28 cellular contexts compared by ENCODE assay signal in the genomic region with DNA sequence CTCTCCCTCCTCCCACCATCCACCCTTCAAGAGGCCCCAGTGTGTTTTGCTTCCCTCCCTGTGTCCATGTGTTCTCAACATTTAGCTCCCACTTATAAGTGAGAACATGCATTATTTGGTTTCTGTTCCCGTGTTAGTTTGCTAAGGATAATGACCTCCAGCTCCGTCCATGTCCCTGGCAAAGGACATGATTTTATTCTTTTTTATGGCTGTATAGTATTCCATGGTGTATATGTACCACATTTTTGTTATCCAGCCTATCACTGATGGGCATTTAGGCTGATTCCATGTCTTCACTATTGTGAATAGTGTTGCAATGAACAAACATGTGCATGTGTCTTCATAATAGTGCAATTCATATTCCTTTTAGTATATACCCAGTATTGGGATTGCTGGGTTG.
"Had no signal": no experiment of that assay in that cellular context is flagged by ENCODE, and none has a peak within 500 bp of the region (broad histone marks: within the 10 kb centered on the region; RNA-seq: fewer than 3 reads in every experiment).

No MANE protein-coding gene starts in this region.

- H2AFZ ChIP-seq: neural progenitor cell, parathyroid adenoma had no signal

- H3K4me3 ChIP-seq: neural progenitor cell, ovary, psoas muscle, right lobe of liver, sigmoid colon, stomach, thoracic aorta, thyroid gland, tibial nerve, upper lobe of left lung, uterus had no signal

- H3K27me3 ChIP-seq: neural progenitor cell, ovary, right lobe of liver, sigmoid colon, stomach, thyroid gland, tibial nerve, upper lobe of left lung, uterus had no signal

- H3K36me3 ChIP-seq: neural progenitor cell, ovary, right lobe of liver, sigmoid colon, stomach, thoracic aorta, thyroid gland, tibial nerve, upper lobe of left lung, uterus had no signal

- ATAC-seq: naive thymus-derived CD8-positive, alpha-beta T cell; natural killer cell treated with Interleukin-12 subunit alpha and Interleukin-12 subunit beta and Interleukin-15 and Interleukin-18, amount 100 ng/mL, for 72 hours; psoas muscle; right cardiac atrium; right lobe of liver; stimulated activated effector memory CD8-positive, alpha-beta T cell treated with anti-CD3 and anti-CD28 coated beads, Interleukin-12 subunit alpha, Interleukin-12 subunit beta, amount 100 ng/mL, for 72 hours; stimulated activated naive B cell treated with anti-CD40 and anti-IgM and Interleukin-4, amounts not matched to agents 10 μg/mL and 1 μg/mL and 100 μg/mL, for 72 hours had no signal

- H3K4me2 ChIP-seq: neural progenitor cell had no signal

- H3K4me3 Mint-ChIP-seq: naive thymus-derived CD8-positive, alpha-beta T cell; natural killer cell treated with Interleukin-12 subunit alpha and Interleukin-12 subunit beta and Interleukin-15 and Interleukin-18, amount 100 ng/mL, for 72 hours; neural progenitor cell; stimulated activated effector memory CD8-positive, alpha-beta T cell treated with anti-CD3 and anti-CD28 coated beads, Interleukin-12 subunit alpha, Interleukin-12 subunit beta, amount 100 ng/mL, for 72 hours; stimulated activated naive B cell treated with anti-CD40 and anti-IgM and Interleukin-4, amounts not matched to agents 10 μg/mL and 1 μg/mL and 100 μg/mL, for 72 hours; stimulated activated naive CD8-positive, alpha-beta T cell treated with anti-CD3 and anti-CD28 coated beads, Interleukin-15, Interleukin-2, amounts not matched to agents 100 ng/mL and 50 ng/mL, for 24 hours had no signal

- H3K4me1 ChIP-seq: parathyroid adenoma, psoas muscle, right lobe of liver, sigmoid colon, stomach, thyroid gland, tibial nerve, upper lobe of left lung, uterus had no signal

- FAIRE-seq: small intestine had no signal

- H3K36me3 Mint-ChIP-seq: natural killer cell treated with Interleukin-12 subunit alpha and Interleukin-12 subunit beta and Interleukin-15 and Interleukin-18, amount 100 ng/mL, for 72 hours; neural progenitor cell; stimulated activated effector memory CD8-positive, alpha-beta T cell treated with anti-CD3 and anti-CD28 coated beads, Interleukin-12 subunit alpha, Interleukin-12 subunit beta, amount 100 ng/mL, for 72 hours; stimulated activated naive B cell treated with anti-CD40 and anti-IgM and Interleukin-4, amounts not matched to agents 10 μg/mL and 1 μg/mL and 100 μg/mL, for 72 hours had no signal

- H3K79me2 ChIP-seq: parathyroid adenoma had no signal

- H3K27ac Mint-ChIP-seq: naive thymus-derived CD8-positive, alpha-beta T cell; natural killer cell treated with Interleukin-12 subunit alpha and Interleukin-12 subunit beta and Interleukin-15 and Interleukin-18, amount 100 ng/mL, for 72 hours; neural progenitor cell; progenitor cell of endocrine pancreas; stimulated activated effector memory CD8-positive, alpha-beta T cell treated with anti-CD3 and anti-CD28 coated beads, Interleukin-12 subunit alpha, Interleukin-12 subunit beta, amount 100 ng/mL, for 72 hours; stimulated activated naive B cell treated with anti-CD40 and anti-IgM and Interleukin-4, amounts not matched to agents 10 μg/mL and 1 μg/mL and 100 μg/mL, for 72 hours; stimulated activated naive CD8-positive, alpha-beta T cell treated with anti-CD3 and anti-CD28 coated beads, Interleukin-15, Interleukin-2, amounts not matched to agents 100 ng/mL and 50 ng/mL, for 24 hours had no signal

- H3K9ac ChIP-seq: neural progenitor cell, parathyroid adenoma had no signal

- H3K27ac ChIP-seq: neural progenitor cell, ovary, parathyroid adenoma, psoas muscle, right lobe of liver, sigmoid colon, stomach, thoracic aorta, thyroid gland, tibial nerve, upper lobe of left lung, uterus had no signal

- DNase-seq: naive thymus-derived CD8-positive, alpha-beta T cell; occipital lobe; ovary; posterior cingulate gyrus; psoas muscle; right cardiac atrium; right lobe of liver; sigmoid colon; small intestine; stimulated activated CD4-positive, alpha-beta T cell treated with anti-CD3 and anti-CD28 coated beads, Interleukin-15, amount 100 ng/mL, for 24 hours; stimulated activated CD4-positive, alpha-beta T cell treated with anti-CD3 and anti-CD28 coated beads, Interleukin-2, amount 100 ng/mL, for 24 hours; stimulated activated CD4-positive, alpha-beta T cell treated with anti-CD3 and anti-CD28 coated beads, Interleukin-2, amount 100 ng/mL, for 48 hours; stimulated activated CD4-positive, alpha-beta T cell treated with anti-CD3 and anti-CD28 coated beads, Interleukin-4, amount 100 ng/mL, for 24 hours; stimulated activated naive B cell treated with anti-CD40 and anti-IgM and Interleukin-4, amounts not matched to agents 10 μg/mL and 1 μg/mL and 100 μg/mL, for 72 hours; stimulated activated naive CD4-positive, alpha-beta T cell treated with Interleukin-2 at 50 U/mL for 16 hours; stomach; thyroid gland; trophoblast cell; upper lobe of left lung; uterus had no signal

- H3K9me3 ChIP-seq: ovary, psoas muscle, right lobe of liver, sigmoid colon, stomach, thoracic aorta, thyroid gland, tibial nerve, upper lobe of left lung, uterus had no signal

- H3K4me1 Mint-ChIP-seq: naive thymus-derived CD8-positive, alpha-beta T cell; stimulated activated effector memory CD8-positive, alpha-beta T cell treated with anti-CD3 and anti-CD28 coated beads, Interleukin-12 subunit alpha, Interleukin-12 subunit beta, amount 100 ng/mL, for 72 hours had no signal
